In genomic region chr7:50552921-50553320, GRCh38 we compare ENCODE assay signal across 12 cellular contexts. TPM values are rescaled to one million over a fixed set of nuclear protein-coding genes. Genes with fewer than 3 reads are reported as not detected.
DNase-seq lines count a peak whose midpoint lies in the region; ATAC-seq and TF ChIP-seq lines count a peak whose summit lies in the region.
"Had no signal": no experiment of that assay in that cellular context is flagged by ENCODE, and none has a peak within 500 bp of the region (broad histone marks: within the 10 kb centered on the region; RNA-seq: fewer than 3 reads in every experiment).

No MANE protein-coding gene starts in this region.

- H3K4me3 ChIP-seq in DND-41 (ENCODE audit: low read depth in 1 of 2, low read length in 2 of 2) = no peak overlapping the region
- no peak overlapping the region for H3K4me3 ChIP-seq in NB4 (ENCODE audit: low read depth, low read length)
- H3K4me3 ChIP-seq in cardiac fibroblast (replicated peaks in 1 of 2; ENCODE audit: low read depth in 2 of 2, low read length in 2 of 2) = no peak overlapping the region

- no peaks in the 10 kb centered on the region for H3K9me3 Mint-ChIP-seq in Calu3 (ENCODE audit: low read depth, unreplicated experiment)
- H3K9me3 Mint-ChIP-seq in glutamatergic neuron (ENCODE audit: unreplicated experiment) = peaks cover 2% of the 10 kb centered on the region
- H3K9me3 Mint-ChIP-seq: activated B cell treated with CpG ODN at 0.5 μM for 24 hours had no signal

- H3K27me3 Mint-ChIP-seq in Calu3 (ENCODE audit: unreplicated experiment) (no peaks in the 10 kb centered on the region), glutamatergic neuron (ENCODE audit: unreplicated experiment) (peaks cover 2% of the 10 kb centered on the region)

- H3K27ac Mint-ChIP-seq in Calu3 (ENCODE audit: unreplicated experiment) (no peak overlapping the region), glutamatergic neuron (ENCODE audit: unreplicated experiment) (no peak overlapping the region)
- H3K27ac Mint-ChIP-seq: activated B cell treated with CpG ODN at 0.5 μM for 24 hours had no signal

- H3K4me1 Mint-ChIP-seq in Calu3 (ENCODE audit: low read depth, unreplicated experiment) (no peaks in the 10 kb centered on the region), glutamatergic neuron (ENCODE audit: low read depth, unreplicated experiment) (no peaks in the 10 kb centered on the region)
- H3K4me1 Mint-ChIP-seq: activated B cell treated with CpG ODN at 0.5 μM for 24 hours had no signal

- no peaks in the 10 kb centered on the region for H4K20me1 ChIP-seq in DND-41 (ENCODE audit: insufficient read depth, low read length)

- no peak overlapping the region for H3K4me3 Mint-ChIP-seq in Calu3 (ENCODE audit: low read depth, unreplicated experiment)
- no peak overlapping the region for H3K4me3 Mint-ChIP-seq in glutamatergic neuron (ENCODE audit: unreplicated experiment)
- H3K4me3 Mint-ChIP-seq: activated B cell treated with CpG ODN at 0.5 μM for 24 hours had no signal

- no TSS peak for BruUV-seq in Calu3 (replicated peaks; lab: Mats Ljungman, UMichigan)

- H3K36me3 Mint-ChIP-seq in Calu3 (ENCODE audit: insufficient read depth, unreplicated experiment) (no peaks in the 10 kb centered on the region), glutamatergic neuron (ENCODE audit: unreplicated experiment) (no peaks in the 10 kb centered on the region)

- H3K9ac ChIP-seq in DND-41 (ENCODE audit: low read depth, low read length) = no peak overlapping the region

- H2AFZ ChIP-seq in DND-41 (ENCODE audit: low read depth, low read length) = no peak overlapping the region

- peaks cover 6% of the 10 kb centered on the region for H3K27me3 ChIP-seq in DND-41 (ENCODE audit: insufficient read depth, low read length, poor library complexity)

- CTCF ChIA-PET in Calu3 (lab: Charles Lee) = no interaction called here

- ATAC-seq in DND-41 (ENCODE audit: insufficient read depth, low read depth) = peak; percentile 74
- no peak for ATAC-seq in GM18907 (IDR thresholded peaks at IDR 0.05; ENCODE audit: unreplicated experiment)

- H3K27ac ChIP-seq in DND-41 (ENCODE audit: low read length) = no peak overlapping the region

- no peaks in the 10 kb centered on the region for H3K9me3 ChIP-seq in DND-41 (ENCODE audit: insufficient read depth, low read length, severe bottlenecking)

- no peaks in the 10 kb centered on the region for H3K4me1 ChIP-seq in DND-41 (ENCODE audit: insufficient read depth, low read length)

- DNase-seq in DND-41 (peak; percentile 48), NB4 (ENCODE audit: low read depth) (peak; percentile 63), cardiac fibroblast (ENCODE audit: low read depth in 2 of 2) (peak; percentile 67 to 72), lung microvascular endothelial cell (ENCODE audit: low read depth in 2 of 2) (peak; percentile 58 to 66), Calu3 (no peak), T-helper 1 cell (no peak), glutamatergic neuron (no peak)
- DNase-seq: activated B cell treated with CpG ODN at 0.5 μM for 24 hours, GF-D8, NCI-H446, substantia nigra had no signal

- intact Hi-C loops in Calu3 (cut with micrococcal nuclease; ENCODE audit: unreplicated experiment) = no loop called here

- H3K36me3 ChIP-seq in DND-41 (ENCODE audit: insufficient read depth, low read length) = no peaks in the 10 kb centered on the region

- TF ChIP-seq CTCF in DND-41 (IDR thresholded peaks at IDR 0.05; ENCODE audit: borderline replicate concordance, extremely low read depth, low read length, poor library complexity, severe bottlenecking) (no peak), NB4 (IDR thresholded peaks at IDR 0.05; ENCODE audit: low read depth, low read length) (no peak), cardiac fibroblast (IDR thresholded peaks at IDR 0.05; ENCODE audit: low read depth, low read length) (no peak), Calu3 (IDR thresholded peaks at IDR 0.05; ENCODE audit: unreplicated experiment) (no peak), glutamatergic neuron (IDR thresholded peaks at IDR 0.05; ENCODE audit: partially characterized antibody, unreplicated experiment) (no peak)

- no peak for TF ChIP-seq POLR2A in NB4 (IDR thresholded peaks at IDR 0.05; ENCODE audit: extremely low read depth, insufficient read length)

- no peaks in the 10 kb centered on the region for H3K79me2 ChIP-seq in DND-41 (ENCODE audit: insufficient read depth, low read length)

- no peak overlapping the region for H3K4me2 ChIP-seq in DND-41 (ENCODE audit: insufficient read depth, low read length)

RNA-seq across cellular contexts. Expression of gene DDC, which starts 12.3 kb away (rescaled TPM):
- total RNA-seq in lung microvascular endothelial cell = not detected in 2 replicates
- 3.7 and 5.2 TPM in 2 replicates for total RNA-seq in Calu3 (2022)
- total RNA-seq in glutamatergic neuron (ENCODE audit: unreplicated experiment) = 3.8 TPM
- total RNA-seq: activated B cell treated with CpG ODN at 0.5 μM for 24 hours had no signal

Comparison
In these comparisons a context has a peak if more than half of its experiments do, and no peak if none do; other contexts are left out.
1. DNase-seq: peak in DND-41 (single experiment), NB4 (single experiment), cardiac fibroblast (2 of 2) and lung microvascular endothelial cell (2 of 2); none in Calu3 (single experiment), T-helper 1 cell (0 of 5) and glutamatergic neuron (single experiment).